In genomic region chr22:40635008-40635939, GRCh38 we compare ENCODE assay signal across 8 cellular contexts. TPM values are rescaled to one million over a fixed set of nuclear protein-coding genes. Genes with fewer than 3 reads are reported as not detected.
DNase-seq lines count a peak whose midpoint lies in the region; ATAC-seq and TF ChIP-seq lines count a peak whose summit lies in the region.

No MANE protein-coding gene starts in this region.

- DNase-seq in CD4-positive, alpha-beta T cell = no peak
- DNase-seq in PC-9 = no peak
- DNase-seq in esophagus squamous epithelium (lab: John Stamatoyannopoulos, UW) = no peak
- no peak for DNase-seq in SHP77 treated with DMSO at 0.1 percent for 48 hours (lab: John Stamatoyannopoulos, UW)
- no peak for DNase-seq in GM19238 (ENCODE audit: insufficient read length, low spot score)

- peaks cover 61% of the 10 kb centered on the region for H3K79me2 ChIP-seq in PC-9 (ENCODE audit: low read depth)

- H2AFZ ChIP-seq in PC-9 (peak overlapping the region; percentile 79), neuron (ENCODE audit: low read depth, low read length) (no peak overlapping the region)

- H3K4me3 ChIP-seq in PC-9 = peak overlapping the region; percentile 85
- H3K4me3 ChIP-seq in esophagus squamous epithelium = peak overlapping the region; percentile 71 to 96 (median 88)
- H3K4me3 ChIP-seq in neuron (ENCODE audit: low read length) = peak overlapping the region; percentile 82

- H4K20me1 ChIP-seq in PC-9 (ENCODE audit: insufficient read depth) = peaks cover 37% of the 10 kb centered on the region

- H3K36me3 Mint-ChIP-seq in CD4-positive, alpha-beta T cell (ENCODE audit: low read depth) = peaks cover 10% of the 10 kb centered on the region

- no peak for TF ChIP-seq CTCF in CD4-positive, alpha-beta T cell (IDR thresholded peaks at IDR 0.05)
- TF ChIP-seq CTCF in PC-9 (conservative IDR thresholded peaks at IDR 0.05) (no peak), esophagus squamous epithelium (IDR thresholded peaks at IDR 0.05) (no peak)

- no peak for ATAC-seq in CD4-positive, alpha-beta T cell (ENCODE audit: poor library complexity)
- ATAC-seq in HG02973 (IDR thresholded peaks at IDR 0.05; ENCODE audit: unreplicated experiment) (no peak), HG03469 (IDR thresholded peaks at IDR 0.05; ENCODE audit: unreplicated experiment) (no peak)

- peak overlapping the region; percentile 85 for H3K27ac Mint-ChIP-seq in CD4-positive, alpha-beta T cell

- H3K4me1 Mint-ChIP-seq in CD4-positive, alpha-beta T cell (ENCODE audit: low read depth) = peaks cover 61% of the 10 kb centered on the region

- no peaks in the 10 kb centered on the region for H3K27me3 ChIP-seq in CD4-positive, alpha-beta T cell (ENCODE audit: control insufficient read depth, insufficient read depth, low read length)
- H3K27me3 ChIP-seq in PC-9 (ENCODE audit: insufficient read depth, low read depth) (no peaks in the 10 kb centered on the region), esophagus squamous epithelium (no peaks in the 10 kb centered on the region), neuron (ENCODE audit: insufficient read depth, low read length) (no peaks in the 10 kb centered on the region)

- intact Hi-C loops in CD4-positive, alpha-beta T cell (cut with DNase I, micrococcal nuclease) = loop anchor here in 1 of 2 experiments (5.0 kb wide), 4 partner anchors 268 to 1103 kb away; partner anchors contain the start of genes RPS19BP1 and TNRC6B
- intact Hi-C loops in PC-9 (cut with micrococcal nuclease; ENCODE audit: unreplicated experiment) (no loop called here), esophagus squamous epithelium (cut with DNase I) (no loop called here)

- H3K4me1 ChIP-seq in PC-9 (replicated peaks; ENCODE audit: insufficient read depth) = peaks cover 30% of the 10 kb centered on the region
- H3K4me1 ChIP-seq in esophagus squamous epithelium = peaks cover 10 to 55% (median 10%) of the 10 kb centered on the region in 3 donors
- H3K4me1 ChIP-seq in neuron (ENCODE audit: insufficient read depth, low read length) = peaks cover 20% of the 10 kb centered on the region

- H3K4me2 ChIP-seq in PC-9 = peak overlapping the region; percentile 99

- H3F3A ChIP-seq in PC-9 (ENCODE audit: insufficient read depth, low read depth) = no peaks in the 10 kb centered on the region

- H3K27me3 Mint-ChIP-seq in CD4-positive, alpha-beta T cell = no peaks in the 10 kb centered on the region

- CTCF ChIA-PET in CD4-positive, alpha-beta T cell (lab: Charles Lee) = interaction anchor here (1.1 to 2.5 kb wide), 2 partner anchors 110 to 148 kb away, joined by 3 to 10 read pairs; no protein-coding TSS in a partner anchor
- CTCF ChIA-PET in PC-9 (lab: Charles Lee) = interaction anchor here (0.7 kb wide), 2 partner anchors 102 to 109 kb away, joined by 3 read pairs; no protein-coding TSS in a partner anchor

- H3K27ac ChIP-seq in CD4-positive, alpha-beta T cell (ENCODE audit: low read depth, low read length) = no peak overlapping the region
- H3K27ac ChIP-seq in PC-9 (no peak overlapping the region), esophagus squamous epithelium (peak overlapping the region; percentile 89 to 98 (median 94))

- TSS peak; percentile 46 for BruUV-seq in PC-9 (replicated peaks; lab: Mats Ljungman, UMichigan)

- H3K9me2 ChIP-seq in PC-9 (ENCODE audit: insufficient read depth) = no peaks in the 10 kb centered on the region

- H3K36me3 ChIP-seq in PC-9 (ENCODE audit: low read depth) = no peaks in the 10 kb centered on the region
- no peaks in the 10 kb centered on the region for H3K36me3 ChIP-seq in esophagus squamous epithelium
- no peaks in the 10 kb centered on the region for H3K36me3 ChIP-seq in neuron (ENCODE audit: insufficient read depth, low read length)

- H3K9me3 Mint-ChIP-seq in CD4-positive, alpha-beta T cell = no peaks in the 10 kb centered on the region

- TF ChIP-seq POLR2A in esophagus squamous epithelium (IDR thresholded peaks at IDR 0.05) = no peak

- peak overlapping the region; percentile 94 for H3K4me3 Mint-ChIP-seq in CD4-positive, alpha-beta T cell

- H3K9me3 ChIP-seq in CD4-positive, alpha-beta T cell (ENCODE audit: control insufficient read depth, low read length) = no peaks in the 10 kb centered on the region
- H3K9me3 ChIP-seq in PC-9 (ENCODE audit: insufficient read depth, low read depth) = no peaks in the 10 kb centered on the region
- H3K9me3 ChIP-seq in esophagus squamous epithelium = no peaks in the 10 kb centered on the region
- peaks cover 3% of the 10 kb centered on the region for H3K9me3 ChIP-seq in neuron (ENCODE audit: low read length)

- POLR2A ChIA-PET in CD4-positive, alpha-beta T cell (lab: Charles Lee) = interaction anchor here (2.1 to 6.6 kb wide), 3 partner anchors 8 to 103 kb away, joined by 9 to 72 read pairs (median 16); no protein-coding TSS in a partner anchor
- POLR2A ChIA-PET in PC-9 (lab: Charles Lee; ENCODE audit: unreplicated experiment) = interaction anchor here (0.6 kb wide), 1 partner anchor 110 kb away, joined by 3 read pairs; no protein-coding TSS in a partner anchor

- WGBS in esophagus squamous epithelium, 2 donors = 10 to 17% methylated on average over 19 to 20 of the region's 21 CpGs

RNA-seq across cellular contexts. Expression of gene MRTFA, which starts 1.2 kb away (rescaled TPM):
- 10 to 100 TPM; 55.3 to 58.9 TPM for total RNA-seq in CD4-positive, alpha-beta T cell
- total RNA-seq in PC-9 (2021) (44.7 and 64.6 TPM in 2 replicates), esophagus squamous epithelium (10 to 100 TPM; 24.5 to 56.3 (median 40.9) TPM)

RNA-seq across cellular contexts. Expression of gene MCHR1, which starts 44.0 kb away (rescaled TPM):
- not detected for total RNA-seq in CD4-positive, alpha-beta T cell
- total RNA-seq in PC-9 (2021) = 0.24 and 0.28 TPM in 2 replicates
- total RNA-seq in esophagus squamous epithelium = under 1 TPM in 1 of 4 donors, not detected in 3; 0.56 TPM

Comparison
In these comparisons a context has a peak if more than half of its experiments do, and no peak if none do; other contexts are left out.
1. H3K27ac ChIP-seq: peak in esophagus squamous epithelium (4 of 4); none in CD4-positive, alpha-beta T cell (single experiment) and PC-9 (single experiment).
2. Peak in every context shown above with its lines, with median percentiles within 50 percentile points of each other: H3K4me3 ChIP-seq.